Comparison of ENCODE assay signal across 29 cellular contexts in genomic region chr4:87309625-87310024, GRCh38. TPM values are rescaled to one million over a fixed set of nuclear protein-coding genes. Genes with fewer than 3 reads are reported as not detected.
DNase-seq lines count a peak whose midpoint lies in the region; ATAC-seq and TF ChIP-seq lines count a peak whose summit lies in the region.
"Had no signal": no experiment of that assay in that cellular context is flagged by ENCODE, and none has a peak within 500 bp of the region (broad histone marks: within the 10 kb centered on the region; RNA-seq: fewer than 3 reads in every experiment).

No MANE protein-coding gene starts in this region.

- no peak overlapping the region for H3K9ac ChIP-seq in GM23248

- CTCF ChIA-PET in A673 (lab: Charles Lee): no interaction called here

- H3K4me2 ChIP-seq in GM23248 (ENCODE audit: unreplicated experiment) (no peak overlapping the region), osteoblast (ENCODE audit: insufficient read depth, low read length) (no peak overlapping the region)

- ATAC-seq in HG02970 (IDR thresholded peaks at IDR 0.05; ENCODE audit: low FRiP score, unreplicated experiment) (no peak), HG03025 (IDR thresholded peaks at IDR 0.05; ENCODE audit: low FRiP score, unreplicated experiment) (no peak), GM18873 (IDR thresholded peaks at IDR 0.05; ENCODE audit: low FRiP score, unreplicated experiment) (no peak)
- ATAC-seq: activated CD8-positive, alpha-beta memory T cell treated with anti-CD3 and anti-CD28 coated beads, Interleukin-2, amount 10 ng/mL, durations not matched to agents 7 days and 5 days; left lung had no signal

- in situ Hi-C loops in GM23248 (cut with MboI): no loop called here

- 68 to 79% methylated on average over 2 of the region's 2 CpGs for WGBS in GM23248 (ENCODE audit: low coverage in 1 of 2, low lambda C conversion rate in 2 of 2, missing lambda C conversion rate in 2 of 2), 2 experiments

- no peak overlapping the region for H3K4me3 ChIP-seq in A673 (ENCODE audit: low read depth, low read length, poor library complexity, severe bottlenecking)
- H3K4me3 ChIP-seq in GM23248: no peak overlapping the region
- no peak overlapping the region for H3K4me3 ChIP-seq in osteoblast (ENCODE audit: insufficient read depth, low read length)
- H3K4me3 ChIP-seq: ascending aorta, left lung, Peyer's patch, skin epidermis, tibial nerve had no signal

- TF ChIP-seq CTCF in A673 (conservative IDR thresholded peaks at IDR 0.05; ENCODE audit: low read depth, low read length): no peak
- no peak for TF ChIP-seq CTCF in osteoblast (IDR thresholded peaks at IDR 0.05; ENCODE audit: extremely low read depth, low read depth, low read length)

- H3K27ac ChIP-seq in A673 (ENCODE audit: low read depth, low read length, poor library complexity, severe bottlenecking): no peak overlapping the region
- no peak overlapping the region for H3K27ac ChIP-seq in GM23248
- no peak overlapping the region for H3K27ac ChIP-seq in osteoblast (ENCODE audit: low read depth, low read length)
- H3K27ac ChIP-seq: C4-2B, left lung, Peyer's patch, skin epidermis, tibial nerve, WERI-Rb-1 had no signal

- no peaks in the 10 kb centered on the region for H3K79me2 ChIP-seq in GM23248 (ENCODE audit: insufficient read depth)
- H3K79me2 ChIP-seq in osteoblast (ENCODE audit: insufficient read depth, low read length): no peaks in the 10 kb centered on the region

- H3K4me1 ChIP-seq in A673 (ENCODE audit: insufficient read depth, low read length, poor library complexity, severe bottlenecking) (peaks cover 5% of the 10 kb centered on the region), GM23248 (ENCODE audit: insufficient read depth) (no peaks in the 10 kb centered on the region), osteoblast (ENCODE audit: insufficient read depth, low read length) (peaks cover 5% of the 10 kb centered on the region)
- H3K4me1 ChIP-seq: Peyer's patch had no signal

- H3K9me3 ChIP-seq in A673 (ENCODE audit: low read depth, low read length, poor library complexity, severe bottlenecking) (no peaks in the 10 kb centered on the region), GM23248 (ENCODE audit: low read depth) (no peaks in the 10 kb centered on the region), osteoblast (ENCODE audit: low read depth, low read length) (no peaks in the 10 kb centered on the region)
- H3K9me3 ChIP-seq: ascending aorta, left lung, Peyer's patch, tibial nerve had no signal

- DNase-seq in A673 (ENCODE audit: low spot score) (peak; percentile 47), GM23248 (peak; percentile 46), fibroblast of gingiva (ENCODE audit: low read depth) (peak; percentile 59), osteoblast (ENCODE audit: insufficient read length, low spot score, missing footprints) (peak; percentile 90), middle frontal gyrus (ENCODE audit: extremely low spot score, low spot score) (no peak)
- DNase-seq: activated CD4-positive, alpha-beta T cell treated with anti-CD3 and anti-CD28 coated beads, Interleukin-2, amount 10 ng/mL, durations not matched to agents 7 days and 5 days; activated CD8-positive, alpha-beta memory T cell treated with anti-CD3 and anti-CD28 coated beads, Interleukin-2, amount 10 ng/mL, durations not matched to agents 7 days and 5 days; activated naive CD4-positive, alpha-beta T cell treated with anti-CD3 and anti-CD28 coated beads, Interleukin-2, amount 50 U/mL, for 16 hours; cerebellar nuclear complex; effector memory CD4-positive, alpha-beta T cell; left lung; NCI-H510A treated with DMSO at 0.1 percent for 48 hours; Peyer's patch; stimulated activated CD4-positive, alpha-beta T cell treated with anti-CD3 and anti-CD28 coated beads, Interleukin-1b, Interleukin-23, amount 100 ng/mL, for 48 hours; stimulated activated naive CD4-positive, alpha-beta T cell; T-helper 2 cell; WERI-Rb-1 had no signal

- POLR2A ChIA-PET in A673 (lab: Charles Lee; ENCODE audit: low non-redundant PET): no interaction called here

- H2AFZ ChIP-seq in GM23248 (no peak overlapping the region), osteoblast (ENCODE audit: low read length) (no peak overlapping the region)

- no TSS peak for BruUV-seq in A673 (replicated peaks; lab: Mats Ljungman, UMichigan)

- H3K36me3 ChIP-seq in A673 (ENCODE audit: insufficient read depth, low read length, poor library complexity, severe bottlenecking) (no peaks in the 10 kb centered on the region), GM23248 (ENCODE audit: low read depth) (no peaks in the 10 kb centered on the region), osteoblast (ENCODE audit: insufficient read depth, low read length) (no peaks in the 10 kb centered on the region)
- H3K36me3 ChIP-seq: ascending aorta, Peyer's patch, WERI-Rb-1 had no signal

- no peaks in the 10 kb centered on the region for H3F3A ChIP-seq in GM23248 (ENCODE audit: insufficient read depth)

- no peaks in the 10 kb centered on the region for H4K20me1 ChIP-seq in GM23248 (ENCODE audit: insufficient read depth)
- no peaks in the 10 kb centered on the region for H4K20me1 ChIP-seq in osteoblast (ENCODE audit: insufficient read depth, low read length)

- H3K9me2 ChIP-seq in GM23248 (ENCODE audit: insufficient read depth): no peaks in the 10 kb centered on the region

- intact Hi-C loops in A673 (cut with micrococcal nuclease; ENCODE audit: unreplicated experiment): no loop called here

- H3K27me3 ChIP-seq in A673 (replicated peaks; ENCODE audit: insufficient read depth, low read depth, low read length, poor library complexity): no peaks in the 10 kb centered on the region
- H3K27me3 ChIP-seq in GM23248 (replicated peaks; ENCODE audit: insufficient read depth): no peaks in the 10 kb centered on the region
- no peaks in the 10 kb centered on the region for H3K27me3 ChIP-seq in osteoblast (ENCODE audit: insufficient read depth, low read length)
- H3K27me3 ChIP-seq: ascending aorta, left lung, Peyer's patch, tibial nerve had no signal

RNA-seq across cellular contexts. Expression of gene HSD17B13, which starts 13.1 kb away (rescaled TPM):
- total RNA-seq in A673 (2021): not detected in 2 replicates
- not detected in 2 replicates for total RNA-seq in GM23248 (2014; rRNA removed; shearing (Covaris generic))
- polyA plus RNA-seq in GM23248 (2016; fragmentation: Nextera tagmentation; extraction: Ambion mirVana): not detected in 2 replicates
- total RNA-seq in osteoblast: under 0.01 TPM in 2 replicates
- total RNA-seq: activated T-helper 1 cell treated with anti-CD3 and anti-CD28 coated beads, Interleukin-12 subunit alpha, Interleukin-12 subunit beta, Interleukin-2, Interleukin-4 antibody, amounts not matched to agents 30 ng/mL and 10 ng/mL and 1 ng/mL, durations not matched to agents 14 hours and 24 hours and 36 hours; ascending aorta; Daoy; MCF 10A had no signal
- polyA plus RNA-seq: IgD-negative memory B cell, neural cell had no signal
